Comparison of ENCODE assay signal across 20 cellular contexts in the genomic region with DNA sequence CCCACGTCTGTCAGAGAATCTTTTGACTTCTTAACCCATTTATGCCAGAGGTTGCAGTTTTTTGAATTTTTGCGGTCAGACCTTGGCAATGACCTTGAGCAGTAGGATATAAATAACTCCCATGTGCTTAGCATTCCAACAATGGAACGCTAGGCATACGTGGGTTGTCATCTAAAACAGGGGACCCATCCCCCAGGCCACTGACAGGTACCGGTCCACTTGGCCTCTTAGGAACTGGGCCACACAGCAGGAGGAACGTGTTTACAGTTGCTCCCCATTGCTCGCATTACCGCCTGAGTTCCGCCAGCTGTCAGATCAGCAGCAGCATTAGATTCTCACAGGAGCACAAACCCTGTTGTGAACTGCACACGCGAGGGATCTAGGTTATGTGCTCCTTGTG.
DNase-seq lines count a peak whose midpoint lies in the region; ATAC-seq and TF ChIP-seq lines count a peak whose summit lies in the region.
"Had no signal": no experiment of that assay in that cellular context is flagged by ENCODE, and none has a peak within 500 bp of the region (broad histone marks: within the 10 kb centered on the region; RNA-seq: fewer than 3 reads in every experiment).

No MANE protein-coding gene starts in this region.

- H3K27ac ChIP-seq in body of pancreas (peak overlapping the region; percentile 40 to 97 (median 92)), mesenchymal stem cell (ENCODE audit: low read length, poor library complexity, severe bottlenecking) (no peak overlapping the region), upper lobe of right lung (no peak overlapping the region)
- H3K27ac ChIP-seq: 22Rv1, foreskin keratinocyte had no signal

- peaks cover 29% of the 10 kb centered on the region for H3K79me1 ChIP-seq in mesenchymal stem cell (replicated peaks; ENCODE audit: low read length, poor library complexity, severe bottlenecking)

- no peak overlapping the region for H3K18ac ChIP-seq in mesenchymal stem cell (ENCODE audit: low read depth in 1 of 2, low read length in 2 of 2)

- in situ Hi-C loops in ACHN (cut with HindIII; ENCODE audit: low pct_ligation_motif_present, low pct_unique_long_range_greater_than_20kb, low sequenced_read_pairs): loop anchor here (25.0 kb wide), 1 partner anchor 217 kb away; no protein-coding TSS in a partner anchor

- ATAC-seq in Right ventricle myocardium superior (ENCODE audit: poor library complexity) (peak; percentile 64), Right ventricle myocardium inferior (no peak), body of pancreas (no peak), upper lobe of right lung (peak; percentile 28)
- ATAC-seq in activated CD8-positive, alpha-beta T cell treated with anti-CD3 and anti-CD28 coated beads for 36 hours: no peak
- ATAC-seq: foreskin keratinocyte; naive thymus-derived CD8-positive, alpha-beta T cell had no signal

- H2AK5ac ChIP-seq in mesenchymal stem cell (ENCODE audit: low read length, severe bottlenecking): no peak overlapping the region

- CTCF ChIA-PET in activated CD8-positive, alpha-beta T cell treated with anti-CD3 and anti-CD28 coated beads for 36 hours (lab: Charles Lee): no interaction called here

- no peak overlapping the region for H2BK120ac ChIP-seq in mesenchymal stem cell (ENCODE audit: low read depth, low read length)

- H3K4me3 ChIP-seq in body of pancreas (no peak overlapping the region), mesenchymal stem cell (ENCODE audit: insufficient read depth in 1 of 2, low read depth in 1 of 2, low read length in 2 of 2) (no peak overlapping the region), upper lobe of right lung (no peak overlapping the region)
- H3K4me3 ChIP-seq: ovary, skin epidermis, transverse colon had no signal

- no peak overlapping the region for H3K27ac Mint-ChIP-seq in activated CD8-positive, alpha-beta T cell treated with anti-CD3 and anti-CD28 coated beads for 36 hours
- H3K27ac Mint-ChIP-seq: activated naive CD8-positive, alpha-beta T cell had no signal

- no peaks in the 10 kb centered on the region for H3K27me3 ChIP-seq in body of pancreas
- H3K27me3 ChIP-seq in mesenchymal stem cell (ENCODE audit: control insufficient read depth in 1 of 2, insufficient read depth in 1 of 2, low read length in 2 of 2): no peaks in the 10 kb centered on the region
- H3K27me3 ChIP-seq in upper lobe of right lung: no peaks in the 10 kb centered on the region
- H3K27me3 ChIP-seq: foreskin keratinocyte, ovary, transverse colon had no signal

- H3K36me3 ChIP-seq in body of pancreas (replicated peaks in 1 of 2; ENCODE audit: insufficient read depth in 1 of 2, low read depth in 2 of 2) (no peaks in the 10 kb centered on the region), mesenchymal stem cell (ENCODE audit: control insufficient read depth in 1 of 2, insufficient read depth in 2 of 2, low read depth in 1 of 2, low read length in 2 of 2) (peaks cover 0 to 23% of the 10 kb centered on the region in 2 experiments), upper lobe of right lung (no peaks in the 10 kb centered on the region)
- H3K36me3 ChIP-seq: ovary, transverse colon had no signal

- no peak overlapping the region for H3K9ac ChIP-seq in mesenchymal stem cell (ENCODE audit: low read length)

- H2BK12ac ChIP-seq in mesenchymal stem cell (ENCODE audit: low read length in 2 of 2): no peak overlapping the region

- WGBS in body of pancreas, 2 donors: 22 to 28% methylated on average over 11 of the region's 11 CpGs
- WGBS in mesenchymal stem cell: 74% methylated on average over 11 of the region's 11 CpGs

- H3K9me3 ChIP-seq in body of pancreas (no peaks in the 10 kb centered on the region), mesenchymal stem cell (ENCODE audit: control insufficient read depth, low read length) (no peaks in the 10 kb centered on the region), upper lobe of right lung (no peaks in the 10 kb centered on the region)
- H3K9me3 ChIP-seq: ovary, transverse colon had no signal

- no peak overlapping the region for H2BK5ac ChIP-seq in mesenchymal stem cell (ENCODE audit: low read depth, low read length, poor library complexity, severe bottlenecking)

- intact Hi-C loops in Right ventricle myocardium superior (cut with DNase I): no loop called here
- intact Hi-C loops in Right ventricle myocardium inferior (cut with DNase I): no loop called here
- intact Hi-C loops in body of pancreas (cut with DNase I): no loop called here
- intact Hi-C loops in upper lobe of right lung (cut with DNase I): no loop called here
- intact Hi-C loops in activated CD8-positive, alpha-beta T cell treated with anti-CD3 and anti-CD28 coated beads for 36 hours (cut with micrococcal nuclease): no loop called here

- no peak for TF ChIP-seq POLR2A in body of pancreas (IDR thresholded peaks at IDR 0.05)

- no peak overlapping the region for H2AFZ ChIP-seq in mesenchymal stem cell (ENCODE audit: low read depth, low read length)

- H3K4me2 ChIP-seq in mesenchymal stem cell (ENCODE audit: low read length, poor library complexity, severe bottlenecking): peak overlapping the region; percentile 42

- no peak overlapping the region for H3K14ac ChIP-seq in mesenchymal stem cell (ENCODE audit: low read length in 2 of 2)

- POLR2A ChIA-PET in activated CD8-positive, alpha-beta T cell treated with anti-CD3 and anti-CD28 coated beads for 36 hours (lab: Charles Lee): interaction anchor here (0.5 to 0.8 kb wide), 2 partner anchors 9 to 65 kb away, joined by 3 read pairs; no protein-coding TSS in a partner anchor

- H3K23ac ChIP-seq in mesenchymal stem cell (ENCODE audit: low read length in 2 of 2): no peak overlapping the region

- DNase-seq in Right ventricle myocardium superior: no peak
- DNase-seq in Right ventricle myocardium inferior (ENCODE audit: missing footprints): no peak
- peak in 2 of 4 donors; percentile 49 to 53 for DNase-seq in body of pancreas
- DNase-seq in mesenchymal stem cell: no peak
- DNase-seq in upper lobe of right lung: no peak
- DNase-seq in NCI-H2227 treated with DMSO at 0.1 percent for 48 hours (lab: John Stamatoyannopoulos, UW): no peak
- no peak for DNase-seq in activated CD8-positive, alpha-beta T cell treated with anti-CD3 and anti-CD28 coated beads for 36 hours
- no peak for DNase-seq in ACHN
- DNase-seq: foreskin keratinocyte; kidney glomerular epithelial cell; NCI-H1417 treated with DMSO at 0.1 percent for 48 hours; NCI-H524 treated with DMSO at 0.1 percent for 48 hours; stimulated activated naive CD4-positive, alpha-beta T cell treated with Interleukin-2 at 50 U/mL for 16 hours; transverse colon had no signal

- no peak overlapping the region for H4K91ac ChIP-seq in mesenchymal stem cell (ENCODE audit: low read length)

- H4K8ac ChIP-seq in mesenchymal stem cell (ENCODE audit: low read length): no peak overlapping the region

- H2BK15ac ChIP-seq in mesenchymal stem cell (ENCODE audit: low read depth, poor library complexity, severe bottlenecking): no peak overlapping the region

- peaks cover 76% of the 10 kb centered on the region for H3K4me1 ChIP-seq in body of pancreas
- H3K4me1 ChIP-seq in mesenchymal stem cell (ENCODE audit: control insufficient read depth, insufficient read depth, low read depth, low read length): peaks cover 37% of the 10 kb centered on the region
- peaks cover 42% of the 10 kb centered on the region for H3K4me1 ChIP-seq in upper lobe of right lung

- no peak overlapping the region for H3K4me3 Mint-ChIP-seq in activated CD8-positive, alpha-beta T cell treated with anti-CD3 and anti-CD28 coated beads for 36 hours
- H3K4me3 Mint-ChIP-seq: activated naive CD8-positive, alpha-beta T cell; brain; naive thymus-derived CD8-positive, alpha-beta T cell had no signal

- H3K4ac ChIP-seq in mesenchymal stem cell (ENCODE audit: low read depth in 1 of 2, low read length in 2 of 2): no peak overlapping the region

- H3K27me3 Mint-ChIP-seq in activated CD8-positive, alpha-beta T cell treated with anti-CD3 and anti-CD28 coated beads for 36 hours: no peaks in the 10 kb centered on the region
- H3K27me3 Mint-ChIP-seq: activated naive CD8-positive, alpha-beta T cell; naive thymus-derived CD8-positive, alpha-beta T cell had no signal

- no peaks in the 10 kb centered on the region for H3K9me3 Mint-ChIP-seq in activated CD8-positive, alpha-beta T cell treated with anti-CD3 and anti-CD28 coated beads for 36 hours
- H3K9me3 Mint-ChIP-seq: brain; naive thymus-derived CD8-positive, alpha-beta T cell had no signal

- TF ChIP-seq CTCF in body of pancreas (IDR thresholded peaks at IDR 0.05) (no peak), upper lobe of right lung (IDR thresholded peaks at IDR 0.05) (no peak)
- TF ChIP-seq CTCF in activated CD8-positive, alpha-beta T cell treated with anti-CD3 and anti-CD28 coated beads for 36 hours (IDR thresholded peaks at IDR 0.05): no peak

- H3K36me3 Mint-ChIP-seq in activated CD8-positive, alpha-beta T cell treated with anti-CD3 and anti-CD28 coated beads for 36 hours (ENCODE audit: low read depth): peaks cover 25% of the 10 kb centered on the region

- peaks cover 25% of the 10 kb centered on the region for H3K4me1 Mint-ChIP-seq in activated CD8-positive, alpha-beta T cell treated with anti-CD3 and anti-CD28 coated beads for 36 hours (ENCODE audit: low read depth)

Comparison
In these comparisons a context has a peak if more than half of its experiments do, and no peak if none do; other contexts are left out.
1. ATAC-seq: peak in Right ventricle myocardium superior (single experiment) and upper lobe of right lung (single experiment); none in Right ventricle myocardium inferior (single experiment), body of pancreas (single experiment) and activated CD8-positive, alpha-beta T cell treated with anti-CD3 and anti-CD28 coated beads for 36 hours (single experiment).
2. H3K27ac ChIP-seq: peak in body of pancreas (4 of 4); none in mesenchymal stem cell (single experiment) and upper lobe of right lung (single experiment).